1 cellular context compared by ENCODE assay signal in the genomic region with DNA sequence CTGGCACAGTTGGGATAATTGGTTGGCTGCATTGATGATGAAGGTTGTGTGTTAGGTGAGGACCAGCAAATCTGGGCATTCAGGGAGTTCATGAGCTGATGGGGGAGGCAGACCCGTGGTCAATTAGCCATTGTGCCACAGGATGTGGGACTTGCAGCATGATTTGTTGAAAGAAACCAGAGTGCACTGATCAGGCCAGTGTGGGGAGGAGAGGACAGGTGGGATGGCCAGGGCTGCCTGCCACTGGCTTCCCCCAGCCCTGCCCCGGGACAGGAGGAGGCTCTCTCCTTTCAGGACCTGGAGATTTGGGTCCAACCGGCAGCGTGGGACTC.
TF ChIP-seq lines count a peak whose summit lies in the region.

No MANE protein-coding gene starts in this region.

TF ChIP-seq in HepG2, 621 proteins besides CTCF, POLR2A, EP300 and RAD21 (continued from another document):
- TF ChIP-seq, protein P1, sequence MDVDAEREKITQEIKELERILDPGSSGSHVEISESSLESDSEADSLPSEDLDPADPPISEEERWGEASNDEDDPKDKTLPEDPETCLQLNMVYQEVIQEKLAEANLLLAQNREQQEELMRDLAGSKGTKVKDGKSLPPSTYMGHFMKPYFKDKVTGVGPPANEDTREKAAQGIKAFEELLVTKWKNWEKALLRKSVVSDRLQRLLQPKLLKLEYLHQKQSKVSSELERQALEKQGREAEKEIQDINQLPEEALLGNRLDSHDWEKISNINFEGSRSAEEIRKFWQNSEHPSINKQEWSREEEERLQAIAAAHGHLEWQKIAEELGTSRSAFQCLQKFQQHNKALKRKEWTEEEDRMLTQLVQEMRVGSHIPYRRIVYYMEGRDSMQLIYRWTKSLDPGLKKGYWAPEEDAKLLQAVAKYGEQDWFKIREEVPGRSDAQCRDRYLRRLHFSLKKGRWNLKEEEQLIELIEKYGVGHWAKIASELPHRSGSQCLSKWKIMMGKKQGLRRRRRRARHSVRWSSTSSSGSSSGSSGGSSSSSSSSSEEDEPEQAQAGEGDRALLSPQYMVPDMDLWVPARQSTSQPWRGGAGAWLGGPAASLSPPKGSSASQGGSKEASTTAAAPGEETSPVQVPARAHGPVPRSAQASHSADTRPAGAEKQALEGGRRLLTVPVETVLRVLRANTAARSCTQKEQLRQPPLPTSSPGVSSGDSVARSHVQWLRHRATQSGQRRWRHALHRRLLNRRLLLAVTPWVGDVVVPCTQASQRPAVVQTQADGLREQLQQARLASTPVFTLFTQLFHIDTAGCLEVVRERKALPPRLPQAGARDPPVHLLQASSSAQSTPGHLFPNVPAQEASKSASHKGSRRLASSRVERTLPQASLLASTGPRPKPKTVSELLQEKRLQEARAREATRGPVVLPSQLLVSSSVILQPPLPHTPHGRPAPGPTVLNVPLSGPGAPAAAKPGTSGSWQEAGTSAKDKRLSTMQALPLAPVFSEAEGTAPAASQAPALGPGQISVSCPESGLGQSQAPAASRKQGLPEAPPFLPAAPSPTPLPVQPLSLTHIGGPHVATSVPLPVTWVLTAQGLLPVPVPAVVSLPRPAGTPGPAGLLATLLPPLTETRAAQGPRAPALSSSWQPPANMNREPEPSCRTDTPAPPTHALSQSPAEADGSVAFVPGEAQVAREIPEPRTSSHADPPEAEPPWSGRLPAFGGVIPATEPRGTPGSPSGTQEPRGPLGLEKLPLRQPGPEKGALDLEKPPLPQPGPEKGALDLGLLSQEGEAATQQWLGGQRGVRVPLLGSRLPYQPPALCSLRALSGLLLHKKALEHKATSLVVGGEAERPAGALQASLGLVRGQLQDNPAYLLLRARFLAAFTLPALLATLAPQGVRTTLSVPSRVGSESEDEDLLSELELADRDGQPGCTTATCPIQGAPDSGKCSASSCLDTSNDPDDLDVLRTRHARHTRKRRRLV (CRISPR knock-in tag; IDR thresholded peaks at IDR 0.05) = no peak
- TF ChIP-seq ARHGAP35 (CRISPR knock-in tag; IDR thresholded peaks at IDR 0.05; ENCODE audit: borderline replicate concordance) (no peak), ZNF678 (CRISPR knock-in tag; IDR thresholded peaks at IDR 0.05) (no peak), PAX8 (CRISPR knock-in tag; IDR thresholded peaks at IDR 0.05; ENCODE audit: borderline replicate concordance) (no peak), ZBTB4 (CRISPR knock-in tag; IDR thresholded peaks at IDR 0.05; ENCODE audit: borderline replicate concordance) (no peak), SMAD1 (CRISPR knock-in tag; IDR thresholded peaks at IDR 0.05; ENCODE audit: borderline replicate concordance, low read depth) (no peak), NFATC3 (CRISPR knock-in tag; IDR thresholded peaks at IDR 0.05) (no peak), KMT2B (CRISPR knock-in tag; IDR thresholded peaks at IDR 0.05) (no peak), ZNF816 (CRISPR knock-in tag; IDR thresholded peaks at IDR 0.05; ENCODE audit: borderline replicate concordance) (no peak)
- TF ChIP-seq, protein P2, sequence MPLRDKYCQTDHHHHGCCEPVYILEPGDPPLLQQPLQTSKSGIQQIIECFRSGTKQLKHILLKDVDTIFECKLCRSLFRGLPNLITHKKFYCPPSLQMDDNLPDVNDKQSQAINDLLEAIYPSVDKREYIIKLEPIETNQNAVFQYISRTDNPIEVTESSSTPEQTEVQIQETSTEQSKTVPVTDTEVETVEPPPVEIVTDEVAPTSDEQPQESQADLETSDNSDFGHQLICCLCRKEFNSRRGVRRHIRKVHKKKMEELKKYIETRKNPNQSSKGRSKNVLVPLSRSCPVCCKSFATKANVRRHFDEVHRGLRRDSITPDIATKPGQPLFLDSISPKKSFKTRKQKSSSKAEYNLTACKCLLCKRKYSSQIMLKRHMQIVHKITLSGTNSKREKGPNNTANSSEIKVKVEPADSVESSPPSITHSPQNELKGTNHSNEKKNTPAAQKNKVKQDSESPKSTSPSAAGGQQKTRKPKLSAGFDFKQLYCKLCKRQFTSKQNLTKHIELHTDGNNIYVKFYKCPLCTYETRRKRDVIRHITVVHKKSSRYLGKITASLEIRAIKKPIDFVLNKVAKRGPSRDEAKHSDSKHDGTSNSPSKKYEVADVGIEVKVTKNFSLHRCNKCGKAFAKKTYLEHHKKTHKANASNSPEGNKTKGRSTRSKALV (CRISPR knock-in tag; IDR thresholded peaks at IDR 0.05) = no peak
